ENCODE assay signal across 16 cellular contexts in genomic region chr6:40583694-40584093, GRCh38. TPM values are rescaled to one million over a fixed set of nuclear protein-coding genes. Genes with fewer than 3 reads are reported as not detected.
"Had no signal": no experiment of that assay in that cellular context is flagged by ENCODE, and none has a peak within 500 bp of the region (broad histone marks: within the 10 kb centered on the region; RNA-seq: fewer than 3 reads in every experiment).

No MANE protein-coding gene starts in this region.

- ATAC-seq: activated CD4-positive, CD25-positive, alpha-beta regulatory T cell treated with anti-CD3 and anti-CD28 coated beads, Interleukin-2, amount 50 U/mL, for 24 hours; activated naive CD8-positive, alpha-beta T cell treated with anti-CD3 and anti-CD28 coated beads, Interleukin-2, amount 50 U/mL, for 24 hours; activated T-cell treated with anti-CD3 and anti-CD28 coated beads, Interleukin-2, amount 50 U/mL, for 72 hours; heart left ventricle; left lung; sciatic nerve; stimulated activated naive CD8-positive, alpha-beta T cell treated with anti-CD3 and anti-CD28 coated beads, Interleukin-15, Interleukin-2, amounts not matched to agents 100 U/mL and 50 U/mL, for 24 hours had no signal

- H3K27ac Mint-ChIP-seq: activated naive CD8-positive, alpha-beta T cell treated with anti-CD3 and anti-CD28 coated beads, Interleukin-2, amount 50 U/mL, for 24 hours; activated T-cell treated with anti-CD3 and anti-CD28 coated beads, Interleukin-2, amount 50 U/mL, for 72 hours; nephron progenitor cell had no signal

- H3K9me3 Mint-ChIP-seq: activated naive CD8-positive, alpha-beta T cell treated with anti-CD3 and anti-CD28 coated beads, Interleukin-2, amount 50 U/mL, for 24 hours; activated T-cell treated with anti-CD3 and anti-CD28 coated beads, Interleukin-2, amount 50 U/mL, for 72 hours; nephron progenitor cell had no signal

- DNase-seq: activated gamma-delta T cell treated with Interleukin-2 at 50 U/mL for 16 hours; activated naive CD8-positive, alpha-beta T cell treated with anti-CD3 and anti-CD28 coated beads, Interleukin-2, amount 50 U/mL, for 24 hours; effector CD8-positive, alpha-beta T cell; heart left ventricle; left lung; nephron progenitor cell; stimulated activated naive CD8-positive, alpha-beta T cell treated with anti-CD3 and anti-CD28 coated beads, Interleukin-15, Interleukin-2, amounts not matched to agents 100 U/mL and 50 U/mL, for 24 hours; upper lobe of left lung had no signal

- H3K4me3 Mint-ChIP-seq: activated naive CD8-positive, alpha-beta T cell treated with anti-CD3 and anti-CD28 coated beads, Interleukin-2, amount 50 U/mL, for 24 hours; activated T-cell treated with anti-CD3 and anti-CD28 coated beads, Interleukin-2, amount 50 U/mL, for 72 hours; nephron progenitor cell had no signal

RNA-seq across cellular contexts. Expression of gene LRFN2, which starts 3.5 kb away (rescaled TPM):
- total RNA-seq: ascending aorta, fibroblast of lung, heart left ventricle, osteoblast, pulmonary artery endothelial cell, suprapubic skin had no signal
